In genomic region chr7:7959979-7960670, GRCh38 we compare ENCODE assay signal across 1 cellular context.
A peak's percentile ranks its signal among the peaks of the same experiment; 100 is the strongest.
TF ChIP-seq lines count a peak whose summit lies in the region.

No MANE protein-coding gene starts in this region.

TF ChIP-seq in GM12878, 131 proteins besides CTCF, POLR2A, EP300 and RAD21 (continued from another document and continues in another):
- TF ChIP-seq, protein P1, sequence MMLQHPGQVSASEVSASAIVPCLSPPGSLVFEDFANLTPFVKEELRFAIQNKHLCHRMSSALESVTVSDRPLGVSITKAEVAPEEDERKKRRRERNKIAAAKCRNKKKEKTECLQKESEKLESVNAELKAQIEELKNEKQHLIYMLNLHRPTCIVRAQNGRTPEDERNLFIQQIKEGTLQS (IDR thresholded peaks at IDR 0.05; ENCODE audit: borderline replicate concordance, extremely low read depth, low read depth, low read length): no peak
- TF ChIP-seq USF1 (IDR thresholded peaks at IDR 0.05; ENCODE audit: borderline replicate concordance, extremely low read length, insufficient read depth, low read depth, low read length) (no peak), ATF7 (IDR thresholded peaks at IDR 0.05; ENCODE audit: low read depth) (no peak), ESRRA (IDR thresholded peaks at IDR 0.05; ENCODE audit: low read length) (no peak), PML (IDR thresholded peaks at IDR 0.05; ENCODE audit: low read length) (0 out of 2 replicates have a peak, but pooled peaks have one; percentile 39), KLF5 (IDR thresholded peaks at IDR 0.05; ENCODE audit: partially characterized antibody) (no peak), FOS (IDR thresholded peaks at IDR 0.05; ENCODE audit: borderline replicate concordance, extremely low read depth, insufficient read length) (no peak), HDAC6 (IDR thresholded peaks at IDR 0.05; ENCODE audit: unreplicated experiment) (no peak), ETV6 (conservative IDR thresholded peaks at IDR 0.05 in 1 of 2, IDR thresholded peaks at IDR 0.05 in 1 of 2; ENCODE audit: borderline replicate concordance in 1 of 2, low read depth in 1 of 2) (peak in 1 of 2 experiments; percentile 64; a peak in 2 of 4 replicates), E4F1 (IDR thresholded peaks at IDR 0.05; ENCODE audit: borderline replicate concordance, partially characterized antibody) (no peak), STAT1 (conservative IDR thresholded peaks at IDR 0.05) (no peak), CEBPB (IDR thresholded peaks at IDR 0.05; ENCODE audit: borderline replicate concordance in 1 of 2, low read depth in 2 of 2, low read length in 2 of 2) (no peak), SRF (IDR thresholded peaks at IDR 0.05; ENCODE audit: low read depth in 2 of 2, low read length in 2 of 2) (0 out of 4 replicates have a peak, but pooled peaks of 1 of the 2 experiments have one; percentile 28), ZNF24 (IDR thresholded peaks at IDR 0.05) (peak; percentile 15; the same call in 1 of the 2 replicates), JUNB (IDR thresholded peaks at IDR 0.05) (no peak), RELA (IDR thresholded peaks at IDR 0.05; ENCODE audit: borderline replicate concordance, partially characterized antibody) (no peak), TCF12 (IDR thresholded peaks at IDR 0.05; ENCODE audit: low read depth, low read length) (peak; percentile 92), STAT3 (IDR thresholded peaks at IDR 0.05; ENCODE audit: low read depth, low read length) (no peak), CREM (IDR thresholded peaks at IDR 0.05; ENCODE audit: low read depth) (peak; percentile 52; the same call in 1 of the 2 replicates), HDAC2 (IDR thresholded peaks at IDR 0.05) (no peak), DPF2 (IDR thresholded peaks at IDR 0.05) (peak; percentile 66), SREBF2 (IDR thresholded peaks at IDR 0.05; ENCODE audit: low read length) (no peak), EGR1 (IDR thresholded peaks at IDR 0.05; ENCODE audit: borderline replicate concordance in 1 of 2, low read depth in 2 of 2, low read length in 2 of 2) (no peak), POLR2AphosphoS5 (IDR thresholded peaks at IDR 0.05; ENCODE audit: low read length) (no peak), SUPT20H (IDR thresholded peaks at IDR 0.05; ENCODE audit: borderline replicate concordance, control insufficient read depth, low read depth, low read length) (no peak), BCL3 (IDR thresholded peaks at IDR 0.05; ENCODE audit: borderline replicate concordance, insufficient read depth, low read depth, low read length, poor library complexity, severe bottlenecking) (no peak), ZBTB11 (CRISPR knock-in tag; IDR thresholded peaks at IDR 0.05) (no peak), KDM1A (IDR thresholded peaks at IDR 0.05; ENCODE audit: borderline replicate concordance) (no peak), MXI1 (IDR thresholded peaks at IDR 0.05; ENCODE audit: low read depth, low read length) (no peak), CHD4 (IDR thresholded peaks at IDR 0.05) (no peak), SUZ12 (IDR thresholded peaks at IDR 0.05; ENCODE audit: unreplicated experiment) (no peak), HDGF (IDR thresholded peaks at IDR 0.05) (no peak), FOXK2 (IDR thresholded peaks at IDR 0.05) (no peak), YY1 (IDR thresholded peaks at IDR 0.05; ENCODE audit: low read depth, low read length) (no peak), NR2C2 (IDR thresholded peaks at IDR 0.05; ENCODE audit: borderline replicate concordance, control insufficient read depth, insufficient read length, low read depth) (no peak), JUND (IDR thresholded peaks at IDR 0.05; ENCODE audit: low read depth, low read length) (no peak), LARP7 (IDR thresholded peaks at IDR 0.05) (no peak), RUNX3 (IDR thresholded peaks at IDR 0.05; ENCODE audit: low read length) (peak; percentile 95), BACH1 (IDR thresholded peaks at IDR 0.05; ENCODE audit: borderline replicate concordance) (no peak), MYC (IDR thresholded peaks at IDR 0.05; ENCODE audit: insufficient read depth, insufficient read length, insufficient replicate concordance, low read length, severe bottlenecking) (no peak), BHLHE40 (IDR thresholded peaks at IDR 0.05; ENCODE audit: borderline replicate concordance in 1 of 2, low read depth in 2 of 2, low read length in 1 of 2) (0 out of 4 replicates have a peak, but pooled peaks of 1 of the 2 experiments have one; percentile 16), SKIL (IDR thresholded peaks at IDR 0.05; ENCODE audit: low read depth, poor library complexity, severe bottlenecking) (no peak), RB1 (IDR thresholded peaks at IDR 0.05; ENCODE audit: borderline replicate concordance) (no peak), ZSCAN29 (IDR thresholded peaks at IDR 0.05) (no peak)
- TF ChIP-seq, protein P2, sequence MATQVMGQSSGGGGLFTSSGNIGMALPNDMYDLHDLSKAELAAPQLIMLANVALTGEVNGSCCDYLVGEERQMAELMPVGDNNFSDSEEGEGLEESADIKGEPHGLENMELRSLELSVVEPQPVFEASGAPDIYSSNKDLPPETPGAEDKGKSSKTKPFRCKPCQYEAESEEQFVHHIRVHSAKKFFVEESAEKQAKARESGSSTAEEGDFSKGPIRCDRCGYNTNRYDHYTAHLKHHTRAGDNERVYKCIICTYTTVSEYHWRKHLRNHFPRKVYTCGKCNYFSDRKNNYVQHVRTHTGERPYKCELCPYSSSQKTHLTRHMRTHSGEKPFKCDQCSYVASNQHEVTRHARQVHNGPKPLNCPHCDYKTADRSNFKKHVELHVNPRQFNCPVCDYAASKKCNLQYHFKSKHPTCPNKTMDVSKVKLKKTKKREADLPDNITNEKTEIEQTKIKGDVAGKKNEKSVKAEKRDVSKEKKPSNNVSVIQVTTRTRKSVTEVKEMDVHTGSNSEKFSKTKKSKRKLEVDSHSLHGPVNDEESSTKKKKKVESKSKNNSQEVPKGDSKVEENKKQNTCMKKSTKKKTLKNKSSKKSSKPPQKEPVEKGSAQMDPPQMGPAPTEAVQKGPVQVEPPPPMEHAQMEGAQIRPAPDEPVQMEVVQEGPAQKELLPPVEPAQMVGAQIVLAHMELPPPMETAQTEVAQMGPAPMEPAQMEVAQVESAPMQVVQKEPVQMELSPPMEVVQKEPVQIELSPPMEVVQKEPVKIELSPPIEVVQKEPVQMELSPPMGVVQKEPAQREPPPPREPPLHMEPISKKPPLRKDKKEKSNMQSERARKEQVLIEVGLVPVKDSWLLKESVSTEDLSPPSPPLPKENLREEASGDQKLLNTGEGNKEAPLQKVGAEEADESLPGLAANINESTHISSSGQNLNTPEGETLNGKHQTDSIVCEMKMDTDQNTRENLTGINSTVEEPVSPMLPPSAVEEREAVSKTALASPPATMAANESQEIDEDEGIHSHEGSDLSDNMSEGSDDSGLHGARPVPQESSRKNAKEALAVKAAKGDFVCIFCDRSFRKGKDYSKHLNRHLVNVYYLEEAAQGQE (IDR thresholded peaks at IDR 0.05; ENCODE audit: low read depth, low read length): no peak
- TF ChIP-seq, protein P3, sequence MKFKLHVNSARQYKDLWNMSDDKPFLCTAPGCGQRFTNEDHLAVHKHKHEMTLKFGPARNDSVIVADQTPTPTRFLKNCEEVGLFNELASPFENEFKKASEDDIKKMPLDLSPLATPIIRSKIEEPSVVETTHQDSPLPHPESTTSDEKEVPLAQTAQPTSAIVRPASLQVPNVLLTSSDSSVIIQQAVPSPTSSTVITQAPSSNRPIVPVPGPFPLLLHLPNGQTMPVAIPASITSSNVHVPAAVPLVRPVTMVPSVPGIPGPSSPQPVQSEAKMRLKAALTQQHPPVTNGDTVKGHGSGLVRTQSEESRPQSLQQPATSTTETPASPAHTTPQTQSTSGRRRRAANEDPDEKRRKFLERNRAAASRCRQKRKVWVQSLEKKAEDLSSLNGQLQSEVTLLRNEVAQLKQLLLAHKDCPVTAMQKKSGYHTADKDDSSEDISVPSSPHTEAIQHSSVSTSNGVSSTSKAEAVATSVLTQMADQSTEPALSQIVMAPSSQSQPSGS (IDR thresholded peaks at IDR 0.05; ENCODE audit: low read length): peak; percentile 61; the same call in 1 of the 2 replicates
- TF ChIP-seq, protein P4, sequence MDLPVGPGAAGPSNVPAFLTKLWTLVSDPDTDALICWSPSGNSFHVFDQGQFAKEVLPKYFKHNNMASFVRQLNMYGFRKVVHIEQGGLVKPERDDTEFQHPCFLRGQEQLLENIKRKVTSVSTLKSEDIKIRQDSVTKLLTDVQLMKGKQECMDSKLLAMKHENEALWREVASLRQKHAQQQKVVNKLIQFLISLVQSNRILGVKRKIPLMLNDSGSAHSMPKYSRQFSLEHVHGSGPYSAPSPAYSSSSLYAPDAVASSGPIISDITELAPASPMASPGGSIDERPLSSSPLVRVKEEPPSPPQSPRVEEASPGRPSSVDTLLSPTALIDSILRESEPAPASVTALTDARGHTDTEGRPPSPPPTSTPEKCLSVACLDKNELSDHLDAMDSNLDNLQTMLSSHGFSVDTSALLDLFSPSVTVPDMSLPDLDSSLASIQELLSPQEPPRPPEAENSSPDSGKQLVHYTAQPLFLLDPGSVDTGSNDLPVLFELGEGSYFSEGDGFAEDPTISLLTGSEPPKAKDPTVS (IDR thresholded peaks at IDR 0.05; ENCODE audit: low read depth, low read length): no peak
